Comparison of ENCODE assay signal across 26 cellular contexts in the genomic region with DNA sequence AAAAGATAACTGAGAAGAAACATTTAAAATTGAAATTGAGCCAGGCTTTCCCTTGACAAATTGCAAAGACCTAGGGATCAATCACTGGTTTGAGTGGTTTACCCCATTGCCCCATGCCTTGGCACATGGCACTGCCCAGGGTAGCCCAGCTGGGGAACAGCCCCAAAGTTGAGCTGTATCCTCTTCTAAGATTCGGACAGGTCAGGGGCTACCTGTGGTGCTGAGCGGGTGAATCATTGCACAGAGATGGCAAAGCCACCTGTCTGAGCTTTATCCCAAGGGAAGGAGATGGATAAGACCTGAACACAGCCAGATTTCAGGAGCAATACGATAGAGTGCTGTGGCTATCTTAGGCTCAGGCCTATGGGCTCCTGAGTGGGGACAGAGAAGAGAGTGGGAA.
DNase-seq lines count a peak whose midpoint lies in the region; ATAC-seq lines count a peak whose summit lies in the region.
"Had no signal": no experiment of that assay in that cellular context is flagged by ENCODE, and none has a peak within 500 bp of the region (broad histone marks: within the 10 kb centered on the region; RNA-seq: fewer than 3 reads in every experiment).

No MANE protein-coding gene starts in this region.

- peaks cover 5% of the 10 kb centered on the region for H3K4me1 Mint-ChIP-seq in stimulated activated effector memory CD8-positive, alpha-beta T cell treated with anti-CD3 and anti-CD28 coated beads, Interleukin-12 subunit alpha, Interleukin-12 subunit beta, amount 100 ng/mL, for 72 hours

- peak; percentile 25 for DNase-seq in activated effector memory CD4-positive, alpha-beta T cell treated with anti-CD3 and anti-CD28 coated beads, Interleukin-2, amount 50 U/mL, for 16 hours
- DNase-seq in activated effector memory CD4-positive, alpha-beta T cell treated with Interleukin-2 at 50 U/mL for 16 hours: no peak
- DNase-seq in islet precursor cell (peak; percentile 19), NCI-H510A (lab: John Stamatoyannopoulos, UW) (no peak)
- DNase-seq in stimulated activated effector memory CD8-positive, alpha-beta T cell treated with anti-CD3 and anti-CD28 coated beads, Interleukin-12 subunit alpha, Interleukin-12 subunit beta, amount 100 ng/mL, for 72 hours (ENCODE audit: low spot score in 2 of 2): no peak
- DNase-seq: 8988T; ACHN; Calu3; DND-41; Kasumi-1; MV-4-11; NCI-H1105 treated with DMSO at 0.1 percent for 48 hours; NCI-H146; NCI-H1930; NCI-H2107; NCI-H446; NCI-H526; NCI-H82; NK-92 treated with Interleukin-12 subunit alpha and Interleukin-12 subunit beta, amount 100 ng/mL, for 24 hours; PC-9; SJCRH30 had no signal

- H3K9me3 Mint-ChIP-seq in stimulated activated effector memory CD8-positive, alpha-beta T cell treated with anti-CD3 and anti-CD28 coated beads, Interleukin-12 subunit alpha, Interleukin-12 subunit beta, amount 100 ng/mL, for 72 hours: no peaks in the 10 kb centered on the region

- no peaks in the 10 kb centered on the region for H3K36me3 Mint-ChIP-seq in stimulated activated effector memory CD8-positive, alpha-beta T cell treated with anti-CD3 and anti-CD28 coated beads, Interleukin-12 subunit alpha, Interleukin-12 subunit beta, amount 100 ng/mL, for 72 hours

- no peak for ATAC-seq in stimulated activated effector memory CD8-positive, alpha-beta T cell treated with anti-CD3 and anti-CD28 coated beads, Interleukin-12 subunit alpha, Interleukin-12 subunit beta, amount 100 ng/mL, for 72 hours
- ATAC-seq in GM21619 (IDR thresholded peaks at IDR 0.05; ENCODE audit: unreplicated experiment) (no peak), HG03432 (IDR thresholded peaks at IDR 0.05; ENCODE audit: unreplicated experiment) (no peak)
- ATAC-seq: HCT116, K562, Right ventricle myocardium inferior had no signal

- peak overlapping the region; percentile 21 for H3K27ac Mint-ChIP-seq in stimulated activated effector memory CD8-positive, alpha-beta T cell treated with anti-CD3 and anti-CD28 coated beads, Interleukin-12 subunit alpha, Interleukin-12 subunit beta, amount 100 ng/mL, for 72 hours

- no peak overlapping the region for H3K4me3 Mint-ChIP-seq in stimulated activated effector memory CD8-positive, alpha-beta T cell treated with anti-CD3 and anti-CD28 coated beads, Interleukin-12 subunit alpha, Interleukin-12 subunit beta, amount 100 ng/mL, for 72 hours

Comparison
In these comparisons a context has a peak if more than half of its experiments do, and no peak if none do; other contexts are left out.
1. DNase-seq: peak in activated effector memory CD4-positive, alpha-beta T cell treated with anti-CD3 and anti-CD28 coated beads, Interleukin-2, amount 50 U/mL, for 16 hours (single experiment) and islet precursor cell (single experiment); none in activated effector memory CD4-positive, alpha-beta T cell treated with Interleukin-2 at 50 U/mL for 16 hours (single experiment), stimulated activated effector memory CD8-positive, alpha-beta T cell treated with anti-CD3 and anti-CD28 coated beads, Interleukin-12 subunit alpha, Interleukin-12 subunit beta, amount 100 ng/mL, for 72 hours (0 of 2) and NCI-H510A (single experiment).